15 cellular contexts compared by ENCODE assay signal in genomic region chr9:119003218-119003617, GRCh38.
DNase-seq lines count a peak whose midpoint lies in the region; ATAC-seq, FAIRE-seq and TF ChIP-seq lines count a peak whose summit lies in the region.
"Had no signal": no experiment of that assay in that cellular context is flagged by ENCODE, and none has a peak within 500 bp of the region (broad histone marks: within the 10 kb centered on the region; RNA-seq: fewer than 3 reads in every experiment).

No MANE protein-coding gene starts in this region.

- no peak overlapping the region for H2BK12ac ChIP-seq in mesenchymal stem cell (ENCODE audit: low read length in 2 of 2)

- peak overlapping the region; percentile 57 for H2AK5ac ChIP-seq in mesenchymal stem cell (ENCODE audit: low read length, severe bottlenecking)

- no peaks in the 10 kb centered on the region for H3K9me3 ChIP-seq in heart right ventricle
- no peaks in the 10 kb centered on the region for H3K9me3 ChIP-seq in mesenchymal stem cell (ENCODE audit: control insufficient read depth, low read length)
- H3K9me3 ChIP-seq in transverse colon, result no peaks in the 10 kb centered on the region
- no peaks in the 10 kb centered on the region for H3K9me3 ChIP-seq in CD8-positive, alpha-beta T cell (ENCODE audit: low read length)

- DNase-seq in heart right ventricle (no peak), Right ventricle myocardium superior (no peak), cerebellar cortex (ENCODE audit: low spot score) (peak; percentile 87), mesenchymal stem cell (peak; percentile 63), transverse colon (no peak), GM12891 (ENCODE audit: insufficient read length, low spot score) (no peak)
- DNase-seq in CD8-positive, alpha-beta T cell, result no peak
- DNase-seq: activated CD4-positive, alpha-beta T cell treated with anti-CD3 and anti-CD28 coated beads, Interleukin-2, amount 10 ng/mL, durations not matched to agents 24 days and 14 days; DMS53; islet precursor cell; NCI-H2081 treated with DMSO at 0.1 percent for 48 hours; OCI-M1; stimulated activated CD8-positive, alpha-beta memory T cell treated with anti-CD3 and anti-CD28 coated beads, Interleukin-4, amount 100 ng/mL, for 48 hours; T-helper 17 cell had no signal

- H3K36me3 ChIP-seq in heart right ventricle (no peaks in the 10 kb centered on the region), mesenchymal stem cell (ENCODE audit: control insufficient read depth in 1 of 2, insufficient read depth in 2 of 2, low read depth in 1 of 2, low read length in 2 of 2) (no peaks in the 10 kb centered on the region), transverse colon (no peaks in the 10 kb centered on the region)
- H3K36me3 ChIP-seq in CD8-positive, alpha-beta T cell (ENCODE audit: insufficient read depth, low read length), result no peaks in the 10 kb centered on the region

- peak overlapping the region in 8 of 10 donors; percentile 39 to 86 (median 78) for H3K27ac ChIP-seq in heart right ventricle
- peak overlapping the region; percentile 98 for H3K27ac ChIP-seq in mesenchymal stem cell (ENCODE audit: low read length, poor library complexity, severe bottlenecking)
- H3K27ac ChIP-seq in transverse colon, result peak overlapping the region; percentile 45 to 76 (median 62)
- no peak overlapping the region for H3K27ac ChIP-seq in CD8-positive, alpha-beta T cell (ENCODE audit: low read depth, low read length)

- ATAC-seq in heart right ventricle, result no peak
- no peak for ATAC-seq in Right ventricle myocardium superior (ENCODE audit: poor library complexity)
- ATAC-seq in CD8-positive, alpha-beta T cell, result no peak
- no peak for ATAC-seq in HG02610 (IDR thresholded peaks at IDR 0.05; ENCODE audit: unreplicated experiment)
- ATAC-seq: T-helper 17 cell had no signal

- H3K4me1 ChIP-seq in heart right ventricle (peaks cover 0 to 29% (median 17%) of the 10 kb centered on the region in 9 donors), mesenchymal stem cell (ENCODE audit: control insufficient read depth, insufficient read depth, low read depth, low read length) (peaks cover 1% of the 10 kb centered on the region), transverse colon (peaks cover 0 to 9% (median 1%) of the 10 kb centered on the region in 4 donors)
- H3K4me1 ChIP-seq in CD8-positive, alpha-beta T cell (ENCODE audit: insufficient read depth, low read length), result no peaks in the 10 kb centered on the region

- no peak overlapping the region for H4K8ac ChIP-seq in mesenchymal stem cell (ENCODE audit: low read length)

- POLR2A ChIA-PET in CD8-positive, alpha-beta T cell (lab: Charles Lee), result no interaction called here

- no peak overlapping the region for H3K23ac ChIP-seq in mesenchymal stem cell (ENCODE audit: low read length in 2 of 2)

- H3K27ac Mint-ChIP-seq in CD8-positive, alpha-beta T cell, result no peak overlapping the region
- H3K27ac Mint-ChIP-seq: activated CD4-positive, alpha-beta T cell treated with anti-CD3 and anti-CD28 coated beads, Interleukin-2, amount 10 ng/mL, durations not matched to agents 24 days and 14 days; T-helper 17 cell had no signal

- no peak for TF ChIP-seq EP300 in transverse colon (IDR thresholded peaks at IDR 0.05; ENCODE audit: low read depth)

- H3K27me3 ChIP-seq in heart right ventricle, result no peaks in the 10 kb centered on the region
- H3K27me3 ChIP-seq in mesenchymal stem cell (ENCODE audit: control insufficient read depth in 1 of 2, insufficient read depth in 1 of 2, low read length in 2 of 2), result no peaks in the 10 kb centered on the region
- no peaks in the 10 kb centered on the region for H3K27me3 ChIP-seq in transverse colon
- H3K27me3 ChIP-seq in CD8-positive, alpha-beta T cell (ENCODE audit: insufficient read depth, low read length), result no peaks in the 10 kb centered on the region

- H3K4ac ChIP-seq in mesenchymal stem cell (ENCODE audit: low read depth in 1 of 2, low read length in 2 of 2), result no peak overlapping the region

- no peaks in the 10 kb centered on the region for H3K4me1 Mint-ChIP-seq in CD8-positive, alpha-beta T cell (ENCODE audit: low read depth)
- H3K4me1 Mint-ChIP-seq: activated CD4-positive, alpha-beta T cell treated with anti-CD3 and anti-CD28 coated beads, Interleukin-2, amount 10 ng/mL, durations not matched to agents 24 days and 14 days; T-helper 17 cell had no signal

- no peak overlapping the region for H3K14ac ChIP-seq in mesenchymal stem cell (ENCODE audit: low read length in 2 of 2)

- H3K36me3 Mint-ChIP-seq in CD8-positive, alpha-beta T cell, result no peaks in the 10 kb centered on the region

- H3K18ac ChIP-seq in mesenchymal stem cell (ENCODE audit: low read depth in 1 of 2, low read length in 2 of 2), result no peak overlapping the region

- in situ Hi-C loops in transverse colon (cut with MboI; ENCODE audit: low pct_ligation_motif_present in 1 of 4, low pct_unique_long_range_greater_than_20kb in 1 of 4, low sequenced_read_pairs in 3 of 4), result no loop called here

- no peak overlapping the region for H2BK15ac ChIP-seq in mesenchymal stem cell (ENCODE audit: low read depth, poor library complexity, severe bottlenecking)

- H3K9ac ChIP-seq in mesenchymal stem cell (ENCODE audit: low read length), result peak overlapping the region; percentile 71

- TF ChIP-seq CTCF in heart right ventricle (IDR thresholded peaks at IDR 0.05) (no peak), transverse colon (IDR thresholded peaks at IDR 0.05) (no peak)
- TF ChIP-seq CTCF in CD8-positive, alpha-beta T cell (IDR thresholded peaks at IDR 0.05), result no peak

- no peak overlapping the region for H2BK120ac ChIP-seq in mesenchymal stem cell (ENCODE audit: low read depth, low read length)

- no peak for FAIRE-seq in GM12891 (lab: Jason Lieb, UNC)

- no peak overlapping the region for H2AFZ ChIP-seq in mesenchymal stem cell (ENCODE audit: low read depth, low read length)

- intact Hi-C loops in heart right ventricle (cut with DNase I), result no loop called here
- intact Hi-C loops in Right ventricle myocardium superior (cut with DNase I), result no loop called here
- intact Hi-C loops in transverse colon (cut with DNase I; ENCODE audit: low total_unique reads), result no loop called here
- intact Hi-C loops in CD8-positive, alpha-beta T cell (cut with DNase I, micrococcal nuclease), result no loop called here

- no peaks in the 10 kb centered on the region for H3K79me1 ChIP-seq in mesenchymal stem cell (replicated peaks; ENCODE audit: low read length, poor library complexity, severe bottlenecking)

- CTCF ChIA-PET in CD8-positive, alpha-beta T cell (lab: Charles Lee), result no interaction called here

- no peak overlapping the region for H4K91ac ChIP-seq in mesenchymal stem cell (ENCODE audit: low read length)

- H3K9me3 Mint-ChIP-seq in CD8-positive, alpha-beta T cell, result peaks cover 9% of the 10 kb centered on the region

- H3K27me3 Mint-ChIP-seq in CD8-positive, alpha-beta T cell (ENCODE audit: low read depth), result no peaks in the 10 kb centered on the region
- H3K27me3 Mint-ChIP-seq: activated CD4-positive, alpha-beta T cell treated with anti-CD3 and anti-CD28 coated beads, Interleukin-2, amount 10 ng/mL, durations not matched to agents 24 days and 14 days; T-helper 17 cell had no signal

- no peak overlapping the region for H3K4me3 Mint-ChIP-seq in CD8-positive, alpha-beta T cell
- H3K4me3 Mint-ChIP-seq: activated CD4-positive, alpha-beta T cell treated with anti-CD3 and anti-CD28 coated beads, Interleukin-2, amount 10 ng/mL, durations not matched to agents 24 days and 14 days; T-helper 17 cell had no signal

- peak overlapping the region; percentile 74 for H2BK5ac ChIP-seq in mesenchymal stem cell (ENCODE audit: low read depth, low read length, poor library complexity, severe bottlenecking)

- no peak overlapping the region for H3K4me3 ChIP-seq in heart right ventricle
- H3K4me3 ChIP-seq in mesenchymal stem cell (ENCODE audit: insufficient read depth in 1 of 2, low read depth in 1 of 2, low read length in 2 of 2), result no peak overlapping the region
- no peak overlapping the region for H3K4me3 ChIP-seq in transverse colon
- H3K4me3 ChIP-seq in CD8-positive, alpha-beta T cell (ENCODE audit: low read depth, low read length), result no peak overlapping the region

- TF ChIP-seq POLR2A in transverse colon (IDR thresholded peaks at IDR 0.05) (no peak), GM12891 (IDR thresholded peaks at IDR 0.05; ENCODE audit: low read depth, low read length) (no peak)

- H3K4me2 ChIP-seq in mesenchymal stem cell (ENCODE audit: low read length, poor library complexity, severe bottlenecking), result no peak overlapping the region

TF ChIP-seq in GM12891, 5 proteins besides CTCF, POLR2A, EP300 and RAD21:
- TF ChIP-seq POLR2AphosphoS5 (IDR thresholded peaks at IDR 0.05; ENCODE audit: low read depth, low read length) (no peak), TAF1 (IDR thresholded peaks at IDR 0.05; ENCODE audit: low read depth, low read length) (no peak), SPI1 (IDR thresholded peaks at IDR 0.05; ENCODE audit: low read depth, low read length) (no peak), POU2F2 (IDR thresholded peaks at IDR 0.05; ENCODE audit: low read depth, low read length) (no peak)

Comparison
In these comparisons a context has a peak if more than half of its experiments do, and no peak if none do; other contexts are left out.
1. DNase-seq: peak in cerebellar cortex (single experiment) and mesenchymal stem cell (single experiment); none in heart right ventricle (0 of 2), Right ventricle myocardium superior (single experiment), transverse colon (single experiment), CD8-positive, alpha-beta T cell (0 of 7) and GM12891 (single experiment).